ENCODE assay signal across 1 cellular context in genomic region chr12:10121278-10121677, GRCh38.
TF ChIP-seq lines count a peak whose summit lies in the region.

No MANE protein-coding gene starts in this region.

TF ChIP-seq in WTC11, 78 proteins besides CTCF, POLR2A, EP300 and RAD21 (continued from another document):
- TF ChIP-seq, protein P1, sequence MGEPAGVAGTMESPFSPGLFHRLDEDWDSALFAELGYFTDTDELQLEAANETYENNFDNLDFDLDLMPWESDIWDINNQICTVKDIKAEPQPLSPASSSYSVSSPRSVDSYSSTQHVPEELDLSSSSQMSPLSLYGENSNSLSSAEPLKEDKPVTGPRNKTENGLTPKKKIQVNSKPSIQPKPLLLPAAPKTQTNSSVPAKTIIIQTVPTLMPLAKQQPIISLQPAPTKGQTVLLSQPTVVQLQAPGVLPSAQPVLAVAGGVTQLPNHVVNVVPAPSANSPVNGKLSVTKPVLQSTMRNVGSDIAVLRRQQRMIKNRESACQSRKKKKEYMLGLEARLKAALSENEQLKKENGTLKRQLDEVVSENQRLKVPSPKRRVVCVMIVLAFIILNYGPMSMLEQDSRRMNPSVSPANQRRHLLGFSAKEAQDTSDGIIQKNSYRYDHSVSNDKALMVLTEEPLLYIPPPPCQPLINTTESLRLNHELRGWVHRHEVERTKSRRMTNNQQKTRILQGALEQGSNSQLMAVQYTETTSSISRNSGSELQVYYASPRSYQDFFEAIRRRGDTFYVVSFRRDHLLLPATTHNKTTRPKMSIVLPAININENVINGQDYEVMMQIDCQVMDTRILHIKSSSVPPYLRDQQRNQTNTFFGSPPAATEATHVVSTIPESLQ (CRISPR knock-in tag; IDR thresholded peaks at IDR 0.05), result no peak
- TF ChIP-seq HMGA2 (CRISPR knock-in tag; IDR thresholded peaks at IDR 0.05) (no peak), SP1 (CRISPR knock-in tag; conservative IDR thresholded peaks at IDR 0.05) (no peak), FOXJ3 (CRISPR knock-in tag; IDR thresholded peaks at IDR 0.05; ENCODE audit: borderline replicate concordance) (no peak), ESRRA (CRISPR knock-in tag; IDR thresholded peaks at IDR 0.05; ENCODE audit: borderline replicate concordance) (no peak), ZNF232 (CRISPR knock-in tag; IDR thresholded peaks at IDR 0.05) (no peak)
